Comparison of ENCODE assay signal across 20 cellular contexts in genomic region chr1:76012341-76013208, GRCh38.
DNase-seq lines count a peak whose midpoint lies in the region; ATAC-seq and TF ChIP-seq lines count a peak whose summit lies in the region.
"Had no signal": no experiment of that assay in that cellular context is flagged by ENCODE, and none has a peak within 500 bp of the region (broad histone marks: within the 10 kb centered on the region; RNA-seq: fewer than 3 reads in every experiment).

No MANE protein-coding gene starts in this region.

- WGBS in SK-N-SH (ENCODE audit: low lambda C conversion rate) = 83% methylated on average over 2 of the region's 2 CpGs
- 90 to 96% methylated on average over 2 of the region's 2 CpGs for WGBS in thyroid gland, 2 donors

- no peaks in the 10 kb centered on the region for H3K36me3 Mint-ChIP-seq in naive B cell
- H3K36me3 Mint-ChIP-seq: CD8-positive, alpha-beta memory T cell had no signal

- H3K9me3 Mint-ChIP-seq in naive B cell = peaks cover 0 to 5% (median 0%) of the 10 kb centered on the region in 7 donors
- H3K9me3 Mint-ChIP-seq: H9 had no signal

- ATAC-seq in SK-N-SH treated with all-trans-retinoic acid at 6 μM for 48 hours (peak; percentile 35), naive B cell (ENCODE audit: low read depth in 2 of 2) (peak; percentile 27 to 52)
- ATAC-seq: K562, PC-3 had no signal

- no peak overlapping the region for H3K4me2 ChIP-seq in SK-N-SH

- H4K20me1 ChIP-seq in SK-N-SH (ENCODE audit: insufficient read depth) = no peaks in the 10 kb centered on the region
- H4K20me1 ChIP-seq: BLaER1 treated with 17β-estradiol and CSF1 and Interleukin-3, amounts not matched to agents 10 nM and 100 nM had no signal

- H3K27me3 ChIP-seq in SK-N-SH (ENCODE audit: insufficient read depth) = no peaks in the 10 kb centered on the region
- no peaks in the 10 kb centered on the region for H3K27me3 ChIP-seq in thyroid gland
- H3K27me3 ChIP-seq: BLaER1 treated with 17β-estradiol and CSF1 and Interleukin-3, amounts not matched to agents 10 nM and 100 nM; SJCRH30 had no signal

- CTCF ChIA-PET in SK-N-SH (lab: Yijun Ruan, JAX) = no interaction called here

- H3K4me3 Mint-ChIP-seq in naive B cell = no peak overlapping the region
- H3K4me3 Mint-ChIP-seq: CD8-positive, alpha-beta memory T cell; H9 had no signal

- H3K4me1 ChIP-seq in SK-N-SH (ENCODE audit: control insufficient read depth in 1 of 2, insufficient read depth in 2 of 2, low read depth in 1 of 2, low read length in 1 of 2) = no peaks in the 10 kb centered on the region; a peak in 1 of 4 replicates
- peaks cover 8 to 19% of the 10 kb centered on the region in 2 donors for H3K4me1 ChIP-seq in thyroid gland
- H3K4me1 ChIP-seq: SJCRH30 had no signal

- peaks cover 5 to 16% (median 14%) of the 10 kb centered on the region in 3 donors for H3K4me1 Mint-ChIP-seq in naive B cell
- H3K4me1 Mint-ChIP-seq: CD8-positive, alpha-beta memory T cell; H9 had no signal

- TF ChIP-seq CTCF in SK-N-SH (IDR thresholded peaks at IDR 0.05) (no peak), thyroid gland (IDR thresholded peaks at IDR 0.05) (no peak), GM13976 (IDR thresholded peaks at IDR 0.05; ENCODE audit: borderline replicate concordance, control extremely low read depth, extremely low read depth, insufficient read depth, missing control alignments) (no peak)

- H3K27ac ChIP-seq in SK-N-SH (ENCODE audit: low read depth in 2 of 2, low read length in 1 of 2) (peak overlapping the region in 1 of 2 experiments; percentile 34; a peak in 1 of 4 replicates), thyroid gland (peak overlapping the region; percentile 62 to 85 (median 71))
- H3K27ac ChIP-seq: BLaER1 treated with 17β-estradiol and CSF1 and Interleukin-3, amounts not matched to agents 10 nM and 100 nM; SJCRH30 had no signal

- TF ChIP-seq POLR2A in thyroid gland (IDR thresholded peaks at IDR 0.05) = no peak

- H3F3A ChIP-seq in SK-N-SH (replicated peaks; ENCODE audit: insufficient read depth) = no peaks in the 10 kb centered on the region

- no peak for DNase-seq in SK-N-SH
- peak; percentile 12 for DNase-seq in fibroblast of gingiva (ENCODE audit: low read depth)
- no peak for DNase-seq in naive B cell
- DNase-seq in thyroid gland = peak in 1 of 2 donors; percentile 23
- no peak for DNase-seq in GM13976 (ENCODE audit: low spot score)
- no peak for DNase-seq in NCI-H1417 (lab: John Stamatoyannopoulos, UW)
- DNase-seq in cerebellar nuclear complex (lab: John Stamatoyannopoulos, UW) = no peak
- DNase-seq: CD8-positive, alpha-beta memory T cell; GDM1; H9; MV-4-11; NCI-H1417 treated with DMSO at 0.1 percent for 48 hours; NCI-H1930; NCI-H2171 treated with DMSO at 0.1 percent for 48 hours; NCI-H748 treated with DMSO at 0.1 percent for 48 hours; PC-3; SJCRH30 had no signal

- H3K9ac ChIP-seq in SK-N-SH = no peak overlapping the region
- H3K9ac ChIP-seq: BLaER1 treated with 17β-estradiol and CSF1 and Interleukin-3, amounts not matched to agents 10 nM and 100 nM had no signal

- no peak overlapping the region for H3K4me3 ChIP-seq in SK-N-SH (ENCODE audit: low read depth in 2 of 2, low read length in 1 of 2)
- H3K4me3 ChIP-seq in thyroid gland (replicated peaks in 1 of 3) = no peak overlapping the region
- H3K4me3 ChIP-seq: BLaER1 treated with 17β-estradiol and CSF1 and Interleukin-3, amounts not matched to agents 10 nM and 100 nM; K562; SJCRH30 had no signal

- peak overlapping the region in 2 of 6 donors; percentile 9 to 47 for H3K27ac Mint-ChIP-seq in naive B cell
- H3K27ac Mint-ChIP-seq: H9 had no signal

- H3K9me3 ChIP-seq in SK-N-SH = no peaks in the 10 kb centered on the region
- no peaks in the 10 kb centered on the region for H3K9me3 ChIP-seq in thyroid gland
- H3K9me3 ChIP-seq: SJCRH30 had no signal

- in situ Hi-C loops in GM13976 (cut with MboI; ENCODE audit: low sequenced_read_pairs, unreplicated experiment) = no loop called here

- TF ChIP-seq EP300 in SK-N-SH (IDR thresholded peaks at IDR 0.05; ENCODE audit: borderline replicate concordance in 1 of 2, low read depth in 1 of 2, low read length in 1 of 2) = no peak

- TF ChIP-seq RAD21 in SK-N-SH (IDR thresholded peaks at IDR 0.05; ENCODE audit: low read length) = no peak

- no peak overlapping the region for H2AFZ ChIP-seq in SK-N-SH (ENCODE audit: low read depth)

- POLR2A ChIA-PET in SK-N-SH (lab: Yijun Ruan, JAX) = no interaction called here

- no peaks in the 10 kb centered on the region for H3K9me2 ChIP-seq in SK-N-SH

- H3K79me2 ChIP-seq in SK-N-SH (ENCODE audit: insufficient read depth) = no peaks in the 10 kb centered on the region

- intact Hi-C loops in thyroid gland (cut with DNase I) = no loop called here

- H3K27me3 Mint-ChIP-seq in naive B cell = peaks cover 0 to 7% (median 0%) of the 10 kb centered on the region in 3 donors

- no peaks in the 10 kb centered on the region for H3K36me3 ChIP-seq in SK-N-SH (replicated peaks in 1 of 2; ENCODE audit: control insufficient read depth in 1 of 2, insufficient read depth in 2 of 2, low read length in 1 of 2)
- no peaks in the 10 kb centered on the region for H3K36me3 ChIP-seq in thyroid gland
- H3K36me3 ChIP-seq: BLaER1 treated with 17β-estradiol and CSF1 and Interleukin-3, amounts not matched to agents 10 nM and 100 nM; SJCRH30 had no signal

TF ChIP-seq in SK-N-SH treated with all-trans-retinoic acid at 6 μM for 48 hours, 23 proteins besides CTCF, POLR2A, EP300 and RAD21:
- TF ChIP-seq TCF4 (CRISPR knock-in tag; IDR thresholded peaks at IDR 0.05; ENCODE audit: borderline replicate concordance) (no peak), BACH2 (CRISPR knock-in tag; IDR thresholded peaks at IDR 0.05; ENCODE audit: borderline replicate concordance) (no peak), RARB (CRISPR knock-in tag; IDR thresholded peaks at IDR 0.05) (no peak), CSDC2 (CRISPR knock-in tag; IDR thresholded peaks at IDR 0.05) (no peak), TOX (CRISPR knock-in tag; IDR thresholded peaks at IDR 0.05; ENCODE audit: borderline replicate concordance) (no peak), ESRRG (CRISPR knock-in tag; IDR thresholded peaks at IDR 0.05) (no peak), ZNF8 (CRISPR knock-in tag; IDR thresholded peaks at IDR 0.05) (no peak)

TF ChIP-seq in SK-N-SH, 30 proteins besides CTCF, POLR2A, EP300 and RAD21:
- TF ChIP-seq NFIC (IDR thresholded peaks at IDR 0.05; ENCODE audit: borderline replicate concordance) (no peak), EZH2phosphoT487 (IDR thresholded peaks at IDR 0.05; ENCODE audit: borderline replicate concordance, low read depth) (no peak), NRF1 (IDR thresholded peaks at IDR 0.05; ENCODE audit: low read depth, low read length) (no peak), YY1 (IDR thresholded peaks at IDR 0.05; ENCODE audit: low read depth) (no peak), TEAD4 (IDR thresholded peaks at IDR 0.05; ENCODE audit: borderline replicate concordance, insufficient read depth) (no peak), GATA2 (CRISPR knock-in tag; IDR thresholded peaks at IDR 0.05) (no peak), ELF1 (IDR thresholded peaks at IDR 0.05) (no peak), POLR2AphosphoS5 (IDR thresholded peaks at IDR 0.05; ENCODE audit: low read depth, low read length) (no peak), SIN3A (IDR thresholded peaks at IDR 0.05; ENCODE audit: borderline replicate concordance, low read depth, low read length) (no peak), RXRA (IDR thresholded peaks at IDR 0.05; ENCODE audit: borderline replicate concordance, low read depth) (no peak), PBX3 (IDR thresholded peaks at IDR 0.05) (no peak), ZBTB33 (IDR thresholded peaks at IDR 0.05; ENCODE audit: borderline replicate concordance, low read depth) (no peak), FOXJ3 (CRISPR knock-in tag; IDR thresholded peaks at IDR 0.05) (no peak), RFX5 (IDR thresholded peaks at IDR 0.05; ENCODE audit: low read length) (no peak), TAF1 (IDR thresholded peaks at IDR 0.05; ENCODE audit: borderline replicate concordance, low read depth, low read length) (no peak), GABPA (IDR thresholded peaks at IDR 0.05; ENCODE audit: low read depth) (no peak), RCOR1 (IDR thresholded peaks at IDR 0.05; ENCODE audit: low read length) (no peak)
